ENCODE assay signal across 19 cellular contexts in the genomic region with DNA sequence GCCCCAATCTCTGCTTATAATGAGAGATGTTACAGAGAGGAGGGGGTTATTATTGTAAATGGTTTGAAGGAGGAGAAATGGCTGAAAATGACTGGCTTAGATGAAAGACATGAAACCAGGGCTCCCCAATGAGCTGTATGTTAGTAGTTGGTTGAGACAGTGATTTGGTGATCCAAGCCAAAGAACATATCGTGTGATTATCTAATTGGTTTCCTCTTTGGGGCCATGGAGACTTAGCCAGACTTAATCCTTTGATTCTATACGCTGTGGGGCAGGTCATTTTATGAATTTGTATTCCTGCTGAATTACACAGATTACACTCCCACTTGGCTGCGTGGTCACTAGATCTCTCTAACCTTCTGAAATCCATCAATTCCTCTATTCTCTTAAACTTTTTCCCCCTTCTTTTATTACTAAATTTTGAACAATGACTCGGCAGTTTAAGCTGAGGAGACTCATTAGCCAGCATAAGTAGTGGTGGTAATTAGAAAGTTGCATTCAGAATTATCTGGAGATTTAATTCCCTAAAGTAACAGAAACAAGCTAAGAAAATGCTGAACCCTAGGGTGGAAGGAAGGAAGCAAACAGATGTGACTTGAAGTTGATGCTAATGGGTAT. TPM values are rescaled to one million over a fixed set of nuclear protein-coding genes. Genes with fewer than 3 reads are reported as not detected.
DNase-seq lines count a peak whose midpoint lies in the region; ATAC-seq and TF ChIP-seq lines count a peak whose summit lies in the region.
"Had no signal": no experiment of that assay in that cellular context is flagged by ENCODE, and none has a peak within 500 bp of the region (broad histone marks: within the 10 kb centered on the region; RNA-seq: fewer than 3 reads in every experiment).

No MANE protein-coding gene starts in this region.

- WGBS in SK-N-SH (ENCODE audit: low lambda C conversion rate) = 37% methylated on average over 4 of the region's 4 CpGs
- WGBS in gastroesophageal sphincter (ENCODE audit: low coverage in 1 of 2), 2 donors = 81% methylated on average over 4 of the region's 4 CpGs

- no peaks in the 10 kb centered on the region for H3K9me2 ChIP-seq in SK-N-SH

- no peak for TF ChIP-seq RAD21 in SK-N-SH (IDR thresholded peaks at IDR 0.05; ENCODE audit: low read length)

- H3K9ac ChIP-seq in SK-N-SH = peak overlapping the region; percentile 49; the same call in 1 of the 2 replicates

- H3K79me2 ChIP-seq in SK-N-SH (ENCODE audit: insufficient read depth) = peaks cover 84% of the 10 kb centered on the region

- TF ChIP-seq EP300 in SK-N-SH (IDR thresholded peaks at IDR 0.05; ENCODE audit: borderline replicate concordance in 1 of 2, low read depth in 1 of 2, low read length in 1 of 2) (no peak), gastroesophageal sphincter (IDR thresholded peaks at IDR 0.05) (no peak)

- ATAC-seq in SK-N-SH treated with all-trans-retinoic acid at 6 μM for 48 hours = no peak
- ATAC-seq in gastroesophageal sphincter = no peak
- ATAC-seq in HG02884 (IDR thresholded peaks at IDR 0.05; ENCODE audit: unreplicated experiment) = no peak
- ATAC-seq: left cardiac atrium, T-cell had no signal

- peak overlapping the region; percentile 22 to 28; a peak in 2 of 4 replicates for H3K4me3 ChIP-seq in SK-N-SH (ENCODE audit: low read depth in 2 of 2, low read length in 1 of 2)
- H3K4me3 ChIP-seq in gastroesophageal sphincter = no peak overlapping the region

- H3K36me3 ChIP-seq in SK-N-SH (replicated peaks in 1 of 2; ENCODE audit: control insufficient read depth in 1 of 2, insufficient read depth in 2 of 2, low read length in 1 of 2) (peaks cover 0 to 8% of the 10 kb centered on the region in 2 experiments), gastroesophageal sphincter (no peaks in the 10 kb centered on the region)

- DNase-seq in SK-N-SH (no peak), SK-N-DZ (ENCODE audit: low spot score) (peak; percentile 57), NCI-H1436 treated with DMSO at 0.1 percent for 48 hours (lab: John Stamatoyannopoulos, UW) (no peak), cortex of kidney (lab: John Stamatoyannopoulos, UW) (no peak), HuH-7 (ENCODE audit: low spot score) (no peak)
- DNase-seq: activated CD4-positive, alpha-beta memory T cell treated with anti-CD3 and anti-CD28 coated beads, Interleukin-2, amount 10 ng/mL, durations not matched to agents 7 days and 5 days; activated naive CD4-positive, alpha-beta T cell treated with anti-CD3 and anti-CD28 coated beads, Interleukin-2, amount 10 ng/mL, durations not matched to agents 7 days and 5 days; activated T-cell treated with anti-CD3 and anti-CD28 coated beads, Interleukin-2, amount 50 U/mL, for 24 hours; CD4-positive, CD25-positive, alpha-beta regulatory T cell; DMS79; foreskin melanocyte; H9; left cardiac atrium; NCI-H1417 treated with DMSO at 0.1 percent for 48 hours; T-cell had no signal

- no peak for TF ChIP-seq POLR2A in gastroesophageal sphincter (IDR thresholded peaks at IDR 0.05)

- H3K4me1 ChIP-seq in SK-N-SH (ENCODE audit: control insufficient read depth in 1 of 2, insufficient read depth in 2 of 2, low read depth in 1 of 2, low read length in 1 of 2) (peaks cover 28 to 61% of the 10 kb centered on the region in 2 experiments), gastroesophageal sphincter (peaks cover 5 to 77% (median 7%) of the 10 kb centered on the region in 3 donors)

- H3F3A ChIP-seq in SK-N-SH (replicated peaks; ENCODE audit: insufficient read depth) = peaks cover 28% of the 10 kb centered on the region

- H3K27me3 ChIP-seq in SK-N-SH (ENCODE audit: insufficient read depth) (no peaks in the 10 kb centered on the region), gastroesophageal sphincter (no peaks in the 10 kb centered on the region)

- peak overlapping the region; percentile 81 to 100; a peak in 3 of 4 replicates for H3K27ac ChIP-seq in SK-N-SH (ENCODE audit: low read depth in 2 of 2, low read length in 1 of 2)
- H3K27ac ChIP-seq in gastroesophageal sphincter = peak overlapping the region in 3 of 4 donors; percentile 61 to 73 (median 67)
- H3K27ac ChIP-seq: epithelial cell of prostate had no signal

- H3K4me2 ChIP-seq in SK-N-SH = peak overlapping the region; percentile 70

- POLR2A ChIA-PET in SK-N-SH (lab: Yijun Ruan, JAX) = interaction anchor here (1.0 to 6.5 kb wide), 6 partner anchors 22 to 183 kb away, joined by 3 to 87 read pairs (median 4); partner anchors contain the start of gene EML5

- H3K9me3 ChIP-seq in SK-N-SH (no peaks in the 10 kb centered on the region), gastroesophageal sphincter (no peaks in the 10 kb centered on the region)

- H4K20me1 ChIP-seq in SK-N-SH (ENCODE audit: insufficient read depth) = no peaks in the 10 kb centered on the region

- CTCF ChIA-PET in SK-N-SH (lab: Yijun Ruan, JAX) = interaction anchor here (1.5 to 6.9 kb wide), 4 partner anchors 10 to 72 kb away, joined by 4 to 49 read pairs (median 6); no protein-coding TSS in a partner anchor

- TF ChIP-seq CTCF in SK-N-SH (IDR thresholded peaks at IDR 0.05) (no peak), gastroesophageal sphincter (IDR thresholded peaks at IDR 0.05) (no peak)

- peak overlapping the region; percentile 3; the same call in 1 of the 2 replicates for H2AFZ ChIP-seq in SK-N-SH (ENCODE audit: low read depth)

TF ChIP-seq in SK-N-SH, 30 proteins besides CTCF, POLR2A, EP300 and RAD21 (continues in another document):
- TF ChIP-seq CHD2 (IDR thresholded peaks at IDR 0.05; ENCODE audit: low read length, partially characterized antibody) (no peak), NRF1 (IDR thresholded peaks at IDR 0.05; ENCODE audit: low read depth, low read length) (no peak), SIN3A (IDR thresholded peaks at IDR 0.05; ENCODE audit: borderline replicate concordance, low read depth, low read length) (no peak), JUND (IDR thresholded peaks at IDR 0.05) (no peak), FOXM1 (IDR thresholded peaks at IDR 0.05; ENCODE audit: low read depth) (no peak), USF2 (IDR thresholded peaks at IDR 0.05; ENCODE audit: borderline replicate concordance, low read depth, low read length) (no peak), RXRA (IDR thresholded peaks at IDR 0.05; ENCODE audit: borderline replicate concordance, low read depth) (no peak), TCF12 (IDR thresholded peaks at IDR 0.05) (no peak), GATA2 (CRISPR knock-in tag; IDR thresholded peaks at IDR 0.05) (no peak), EZH2phosphoT487 (IDR thresholded peaks at IDR 0.05; ENCODE audit: borderline replicate concordance, low read depth) (no peak)

TF ChIP-seq in SK-N-SH treated with all-trans-retinoic acid at 6 μM for 48 hours, 23 proteins besides CTCF, POLR2A, EP300 and RAD21 (continues in another document):
- TF ChIP-seq ZC3H10 (CRISPR knock-in tag; IDR thresholded peaks at IDR 0.05) (no peak), ZNF565 (CRISPR knock-in tag; conservative IDR thresholded peaks at IDR 0.05; ENCODE audit: low read depth) (no peak), TSHZ2 (CRISPR knock-in tag; IDR thresholded peaks at IDR 0.05) (no peak)
- TF ChIP-seq, protein P1, sequence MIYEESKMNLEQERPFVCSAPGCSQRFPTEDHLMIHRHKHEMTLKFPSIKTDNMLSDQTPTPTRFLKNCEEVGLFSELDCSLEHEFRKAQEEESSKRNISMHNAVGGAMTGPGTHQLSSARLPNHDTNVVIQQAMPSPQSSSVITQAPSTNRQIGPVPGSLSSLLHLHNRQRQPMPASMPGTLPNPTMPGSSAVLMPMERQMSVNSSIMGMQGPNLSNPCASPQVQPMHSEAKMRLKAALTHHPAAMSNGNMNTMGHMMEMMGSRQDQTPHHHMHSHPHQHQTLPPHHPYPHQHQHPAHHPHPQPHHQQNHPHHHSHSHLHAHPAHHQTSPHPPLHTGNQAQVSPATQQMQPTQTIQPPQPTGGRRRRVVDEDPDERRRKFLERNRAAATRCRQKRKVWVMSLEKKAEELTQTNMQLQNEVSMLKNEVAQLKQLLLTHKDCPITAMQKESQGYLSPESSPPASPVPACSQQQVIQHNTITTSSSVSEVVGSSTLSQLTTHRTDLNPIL (CRISPR knock-in tag; IDR thresholded peaks at IDR 0.05; ENCODE audit: low read depth) = no peak

RNA-seq across cellular contexts. Expression of gene TTC8, which starts 5.3 kb away (rescaled TPM):
- 51.6 and 73.9 TPM in 2 replicates for polyA plus RNA-seq in SK-N-SH (2012; rRNA removed)
- 62.8 and 66.2 TPM in 2 replicates for polyA plus RNA-seq in SK-N-SH (2012; cell fraction: cytosol; rRNA removed)
- 58.0 and 80.1 TPM in 2 replicates for polyA plus RNA-seq in SK-N-SH (2012; cell fraction: nucleus; rRNA removed)
- 177 and 198 TPM in 2 replicates for polyA plus RNA-seq in SK-N-DZ (2014; cell fraction: cytosol; rRNA removed)
- polyA plus RNA-seq in SK-N-DZ (2014; cell fraction: nucleus; rRNA removed) = 210 and 228 TPM in 2 replicates
- total RNA-seq in gastroesophageal sphincter = 10 to 100 TPM; 17.0 to 35.3 (median 24.8) TPM

RNA-seq across cellular contexts. Expression of gene EML5, which starts 37.0 kb away (rescaled TPM):
- 0.23 and 1.1 TPM in 2 replicates for polyA plus RNA-seq in SK-N-SH (2012; rRNA removed)
- 1.7 and 2.1 TPM in 2 replicates for polyA plus RNA-seq in SK-N-SH (2012; cell fraction: cytosol; rRNA removed)
- polyA plus RNA-seq in SK-N-SH (2012; cell fraction: nucleus; rRNA removed) = 1.6 and 1.9 TPM in 2 replicates
- 84.1 and 113 TPM in 2 replicates for polyA plus RNA-seq in SK-N-DZ (2014; cell fraction: cytosol; rRNA removed)
- 300 and 397 TPM in 2 replicates for polyA plus RNA-seq in SK-N-DZ (2014; cell fraction: nucleus; rRNA removed)
- total RNA-seq in gastroesophageal sphincter = 1 to 10 TPM; 3.9 to 6.7 (median 4.5) TPM

Comparison
In these comparisons a context has a peak if more than half of its experiments do, and no peak if none do; other contexts are left out.
1. H3K4me3 ChIP-seq: peak in SK-N-SH (2 of 2); none in gastroesophageal sphincter (0 of 2).